ENCODE assay signal across 8 cellular contexts in the genomic region with DNA sequence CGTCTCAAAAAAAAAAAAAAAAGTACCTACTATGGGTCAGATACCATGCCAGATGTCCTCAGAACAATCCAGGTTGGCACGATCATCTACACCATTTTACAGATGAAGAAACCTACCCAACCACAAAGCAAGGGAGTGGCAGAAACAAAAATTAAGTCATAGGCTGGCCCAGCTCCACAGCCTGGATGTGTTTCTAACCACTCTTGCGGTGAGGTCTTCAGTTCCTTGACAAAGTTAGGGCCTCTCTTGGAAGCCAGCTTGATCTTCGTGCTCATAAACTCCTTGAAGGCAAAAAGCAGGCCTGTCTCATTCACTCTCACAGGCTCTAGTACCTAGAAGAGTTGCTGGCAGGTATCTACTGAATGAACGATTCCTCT. TPM values are rescaled to one million over a fixed set of nuclear protein-coding genes. Genes with fewer than 3 reads are reported as not detected.
DNase-seq lines count a peak whose midpoint lies in the region; ATAC-seq, FAIRE-seq and TF ChIP-seq lines count a peak whose summit lies in the region.

No MANE protein-coding gene starts in this region.

- intact Hi-C loops in endothelial cell of umbilical vein (cut with micrococcal nuclease): loop anchor here (1.0 to 2.0 kb wide), 3 partner anchors 12 to 53 kb away; partner anchors contain the start of genes COG7, EARS2 and UBFD1
- intact Hi-C loops in psoas muscle (cut with DNase I): no loop called here

- H3K9me3 ChIP-seq in endothelial cell of umbilical vein (replicated peaks; ENCODE audit: control insufficient read depth, insufficient read depth, low read length): no peaks in the 10 kb centered on the region
- no peaks in the 10 kb centered on the region for H3K9me3 ChIP-seq in psoas muscle

- no peaks in the 10 kb centered on the region for H3K36me3 ChIP-seq in endothelial cell of umbilical vein (ENCODE audit: control insufficient read depth in 2 of 2, extremely low read depth in 1 of 2, insufficient read depth in 2 of 2, low read length in 2 of 2)
- H3K36me3 ChIP-seq in psoas muscle (ENCODE audit: insufficient read depth in 1 of 2, low read depth in 1 of 2): peaks cover 0 to 8% of the 10 kb centered on the region in 2 donors

- ATAC-seq in psoas muscle: peak; percentile 40 to 64 (median 56)
- no peak for ATAC-seq in GM19397 (IDR thresholded peaks at IDR 0.05; ENCODE audit: unreplicated experiment)
- no peak for ATAC-seq in GM21360 (IDR thresholded peaks at IDR 0.05; ENCODE audit: unreplicated experiment)

- WGBS in psoas muscle, 3 donors: 34 to 61% (median 45%) methylated on average over 4 to 5 of the region's 5 CpGs

- POLR2A ChIA-PET in endothelial cell of umbilical vein (lab: Charles Lee): no interaction called here

- peaks cover 90% of the 10 kb centered on the region for H3K79me2 ChIP-seq in endothelial cell of umbilical vein (ENCODE audit: control insufficient read depth, insufficient read depth, low read length)

- TF ChIP-seq CTCF in endothelial cell of umbilical vein (IDR thresholded peaks at IDR 0.05; ENCODE audit: extremely low read depth in 1 of 2, insufficient read depth in 1 of 2, low read depth in 1 of 2, low read length in 2 of 2): no peak
- TF ChIP-seq CTCF in psoas muscle (IDR thresholded peaks at IDR 0.05): no peak

- H3K4me3 ChIP-seq in endothelial cell of umbilical vein (replicated peaks in 1 of 3; ENCODE audit: insufficient read depth in 1 of 3, low read depth in 1 of 3, low read length in 3 of 3): no peak overlapping the region
- no peak overlapping the region for H3K4me3 ChIP-seq in psoas muscle

- peak overlapping the region; percentile 64 for H3K27ac ChIP-seq in endothelial cell of umbilical vein (ENCODE audit: insufficient read depth, low read depth, low read length)
- peak overlapping the region; percentile 86 for H3K27ac ChIP-seq in psoas muscle

- peaks cover 2% of the 10 kb centered on the region for H4K20me1 ChIP-seq in endothelial cell of umbilical vein (replicated peaks; ENCODE audit: control insufficient read depth, extremely low read depth, insufficient read depth, low read length)

- CTCF ChIA-PET in endothelial cell of umbilical vein (lab: Charles Lee): interaction anchor here (0.9 to 1.4 kb wide), 6 partner anchors 12 to 93 kb away, joined by 3 to 8 read pairs (median 3); partner anchors contain the start of genes EARS2 and UBFD1

- BruUV-seq in endothelial cell of umbilical vein (replicated peaks; lab: Mats Ljungman, UMichigan): no TSS peak

- no peak overlapping the region for H2AFZ ChIP-seq in endothelial cell of umbilical vein (ENCODE audit: low read depth, low read length)

- peak overlapping the region; percentile 54 for H3K4me2 ChIP-seq in endothelial cell of umbilical vein (ENCODE audit: insufficient read depth, low read length)

- H3K4me1 ChIP-seq in endothelial cell of umbilical vein (ENCODE audit: control insufficient read depth, extremely low read depth, insufficient read depth, low read length) (peaks cover 20% of the 10 kb centered on the region), psoas muscle (peaks cover 42% of the 10 kb centered on the region)

- FAIRE-seq in endothelial cell of umbilical vein (lab: Jason Lieb, UNC): peak; percentile 57
- FAIRE-seq in GM12891 (lab: Jason Lieb, UNC): no peak

- H3K27me3 ChIP-seq in endothelial cell of umbilical vein (ENCODE audit: control insufficient read depth in 2 of 2, insufficient read depth in 2 of 2, low read length in 2 of 2) (no peaks in the 10 kb centered on the region), psoas muscle (ENCODE audit: insufficient read depth in 3 of 3, low read length in 2 of 3) (no peaks in the 10 kb centered on the region)

- TF ChIP-seq POLR2A in endothelial cell of umbilical vein (IDR thresholded peaks at IDR 0.05; ENCODE audit: low read depth, low read length) (no peak), GM12891 (IDR thresholded peaks at IDR 0.05; ENCODE audit: low read depth, low read length) (no peak)

- no peak overlapping the region for H3K9ac ChIP-seq in endothelial cell of umbilical vein (replicated peaks; ENCODE audit: extremely low read depth, insufficient read depth, low read length)

- DNase-seq in GF-D8 (lab: John Stamatoyannopoulos, UW): peak; percentile 74
- DNase-seq in NCI-H226: peak; percentile 82
- DNase-seq in endothelial cell of umbilical vein (ENCODE audit: low read depth, low spot score): no peak
- peak; percentile 56 to 75 for DNase-seq in psoas muscle
- no peak for DNase-seq in GM12891 (ENCODE audit: insufficient read length, low spot score)
- no peak for DNase-seq in OCI-M2 (lab: John Stamatoyannopoulos, UW; ENCODE audit: unreplicated experiment)

- dilution Hi-C loops in endothelial cell of umbilical vein (cut with MboI; ENCODE audit: extremely low pct_ligation_motif_present, low sequenced_read_pairs): no loop called here

- no peaks in the 10 kb centered on the region for H3K9me1 ChIP-seq in endothelial cell of umbilical vein (replicated peaks; ENCODE audit: control insufficient read depth, extremely low read depth, insufficient read depth, low read length)

TF ChIP-seq in endothelial cell of umbilical vein, 7 proteins besides CTCF, POLR2A, EP300 and RAD21 (continues in another document):
- TF ChIP-seq FOS (IDR thresholded peaks at IDR 0.05; ENCODE audit: borderline replicate concordance, insufficient read depth, low read length): no peak
- TF ChIP-seq MYC (IDR thresholded peaks at IDR 0.05; ENCODE audit: low read depth, low read length): no peak
- no peak for TF ChIP-seq GATA2 (IDR thresholded peaks at IDR 0.05; ENCODE audit: insufficient read depth, insufficient read length, low read depth, low read length)
- no peak for TF ChIP-seq JUN (IDR thresholded peaks at IDR 0.05; ENCODE audit: borderline replicate concordance, insufficient read depth, insufficient read length, low read depth)

TF ChIP-seq in GM12891, 5 proteins besides CTCF, POLR2A, EP300 and RAD21:
- TF ChIP-seq TAF1 (IDR thresholded peaks at IDR 0.05; ENCODE audit: low read depth, low read length): no peak
- no peak for TF ChIP-seq POLR2AphosphoS5 (IDR thresholded peaks at IDR 0.05; ENCODE audit: low read depth, low read length)
- no peak for TF ChIP-seq PAX5 (IDR thresholded peaks at IDR 0.05; ENCODE audit: insufficient read depth, low read length, severe bottlenecking)
- no peak; the same call in 1 of the 2 replicates for TF ChIP-seq SPI1 (IDR thresholded peaks at IDR 0.05; ENCODE audit: low read depth, low read length)
- no peak for TF ChIP-seq POU2F2 (IDR thresholded peaks at IDR 0.05; ENCODE audit: low read depth, low read length)

RNA-seq across cellular contexts. Expression of gene GGA2, which starts 6.2 kb away (rescaled TPM):
- total RNA-seq in endothelial cell of umbilical vein (67.5 and 73.1 TPM in 2 replicates), psoas muscle (10 to 100 TPM; 43.1 to 62.9 (median 56.4) TPM)
- polyA plus RNA-seq in endothelial cell of umbilical vein (32.9 and 33.3 TPM in 2 replicates), psoas muscle (10 to 100 TPM; 18.9 to 49.3 (median 21.7) TPM)
- polyA plus RNA-seq in endothelial cell of umbilical vein (2011; cell fraction: cytosol; rRNA removed): 21.5 and 25.8 TPM in 2 replicates
- polyA plus RNA-seq in endothelial cell of umbilical vein (2011; cell fraction: nucleus; rRNA removed): 122 and 137 TPM in 2 replicates
- polyA plus RNA-seq in endothelial cell of umbilical vein (2012): 30.7 and 37.3 TPM in 2 replicates
- 78.1 and 86.9 TPM in 2 replicates for polyA minus RNA-seq in endothelial cell of umbilical vein
- polyA minus RNA-seq in endothelial cell of umbilical vein (2011; cell fraction: cytosol; rRNA and poly(A)+ RNA removed): 29.2 TPM
- polyA minus RNA-seq in endothelial cell of umbilical vein (2011; cell fraction: nucleus; rRNA and poly(A)+ RNA removed): 51.8 and 68.2 TPM in 2 replicates
- 65.5 TPM for polyA plus RNA-seq in GM12891 (2012; ENCODE audit: low read depth, missing spikeins)

RNA-seq across cellular contexts. Expression of gene COG7, which starts 51.1 kb away (rescaled TPM):
- total RNA-seq in endothelial cell of umbilical vein (20.7 and 24.1 TPM in 2 replicates), psoas muscle (1 to 10 TPM; 6.7 to 9.6 (median 9.4) TPM)
- polyA plus RNA-seq in endothelial cell of umbilical vein (42.0 and 52.4 TPM in 2 replicates), psoas muscle (10 to 100 TPM in 2 of 3 donors, 1 to 10 TPM in 1; 7.6 to 14.7 (median 10.5) TPM)
- 23.1 and 25.9 TPM in 2 replicates for polyA plus RNA-seq in endothelial cell of umbilical vein (2011; cell fraction: cytosol; rRNA removed)
- polyA plus RNA-seq in endothelial cell of umbilical vein (2011; cell fraction: nucleus; rRNA removed): 53.7 and 64.6 TPM in 2 replicates
- polyA plus RNA-seq in endothelial cell of umbilical vein (2012): 13.9 and 16.9 TPM in 2 replicates
- 37.1 and 37.8 TPM in 2 replicates for polyA minus RNA-seq in endothelial cell of umbilical vein
- polyA minus RNA-seq in endothelial cell of umbilical vein (2011; cell fraction: cytosol; rRNA and poly(A)+ RNA removed): 12.0 TPM
- polyA minus RNA-seq in endothelial cell of umbilical vein (2011; cell fraction: nucleus; rRNA and poly(A)+ RNA removed): 33.8 and 40.0 TPM in 2 replicates
- polyA plus RNA-seq in GM12891 (2012; ENCODE audit: low read depth, missing spikeins): 8.2 TPM

RNA-seq across cellular contexts. Expression of gene EARS2, which starts 53.1 kb away (rescaled TPM):
- total RNA-seq in endothelial cell of umbilical vein (10.9 and 14.7 TPM in 2 replicates), psoas muscle (10 to 100 TPM; 19.0 to 28.3 (median 20.9) TPM)
- polyA plus RNA-seq in endothelial cell of umbilical vein (21.6 and 32.1 TPM in 2 replicates), psoas muscle (10 to 100 TPM; 12.1 to 22.5 (median 13.6) TPM)
- 11.7 and 18.4 TPM in 2 replicates for polyA plus RNA-seq in endothelial cell of umbilical vein (2011; cell fraction: cytosol; rRNA removed)
- polyA plus RNA-seq in endothelial cell of umbilical vein (2011; cell fraction: nucleus; rRNA removed): 19.7 and 20.9 TPM in 2 replicates
- polyA plus RNA-seq in endothelial cell of umbilical vein (2012): 14.5 and 14.9 TPM in 2 replicates
- 48.6 and 55.3 TPM in 2 replicates for polyA minus RNA-seq in endothelial cell of umbilical vein
- polyA minus RNA-seq in endothelial cell of umbilical vein (2011; cell fraction: cytosol; rRNA and poly(A)+ RNA removed): 30.0 TPM
- 29.8 and 30.9 TPM in 2 replicates for polyA minus RNA-seq in endothelial cell of umbilical vein (2011; cell fraction: nucleus; rRNA and poly(A)+ RNA removed)
- 16.2 TPM for polyA plus RNA-seq in GM12891 (2012; ENCODE audit: low read depth, missing spikeins)

RNA-seq across cellular contexts. Expression of gene UBFD1, which starts 53.5 kb away (rescaled TPM):
- 64.8 and 69.9 TPM in 2 replicates for total RNA-seq in endothelial cell of umbilical vein
- 47.4 and 50.0 TPM in 2 replicates for polyA plus RNA-seq in endothelial cell of umbilical vein
- 44.6 and 45.5 TPM in 2 replicates for polyA plus RNA-seq in endothelial cell of umbilical vein (2011; cell fraction: cytosol; rRNA removed)
- polyA plus RNA-seq in endothelial cell of umbilical vein (2011; cell fraction: nucleus; rRNA removed): 69.0 and 89.8 TPM in 2 replicates
- 38.3 and 39.9 TPM in 2 replicates for polyA plus RNA-seq in endothelial cell of umbilical vein (2012)
- 49.9 and 55.4 TPM in 2 replicates for polyA minus RNA-seq in endothelial cell of umbilical vein
- 24.6 TPM for polyA minus RNA-seq in endothelial cell of umbilical vein (2011; cell fraction: cytosol; rRNA and poly(A)+ RNA removed)
- polyA minus RNA-seq in endothelial cell of umbilical vein (2011; cell fraction: nucleus; rRNA and poly(A)+ RNA removed): 62.5 and 77.7 TPM in 2 replicates
- 100 to 1,000 TPM; 108 to 147 (median 122) TPM for total RNA-seq in psoas muscle
- polyA plus RNA-seq in psoas muscle: 100 to 1,000 TPM in 1 of 3 donors, 10 to 100 TPM in 2; 44.8 to 145 (median 48.1) TPM
- 18.7 TPM for polyA plus RNA-seq in GM12891 (2012; ENCODE audit: low read depth, missing spikeins)

Comparison
In these comparisons a context has a peak if more than half of its experiments do, and no peak if none do; other contexts are left out.
1. DNase-seq: peak in GF-D8 (single experiment), NCI-H226 (single experiment) and psoas muscle (2 of 2); none in endothelial cell of umbilical vein (single experiment), GM12891 (single experiment) and OCI-M2 (single experiment).
2. ATAC-seq: peak in psoas muscle (4 of 4); none in GM19397 (single experiment) and GM21360 (single experiment).